Comparison of ENCODE assay signal across 15 cellular contexts in genomic region chr17:29577778-29578211, GRCh38. TPM values are rescaled to one million over a fixed set of nuclear protein-coding genes. Genes with fewer than 3 reads are reported as not detected.
DNase-seq lines count a peak whose midpoint lies in the region; TF ChIP-seq lines count a peak whose summit lies in the region.
"Had no signal": no experiment of that assay in that cellular context is flagged by ENCODE, and none has a peak within 500 bp of the region (broad histone marks: within the 10 kb centered on the region; RNA-seq: fewer than 3 reads in every experiment).

No MANE protein-coding gene starts in this region.

- H3K9me3 ChIP-seq in uterus = no peaks in the 10 kb centered on the region

- no peak for TF ChIP-seq POLR2A in uterus (IDR thresholded peaks at IDR 0.05)

- DNase-seq in activated CD8-positive, alpha-beta memory T cell treated with anti-CD3 and anti-CD28 coated beads, Interleukin-2, amount 50 U/mL, for 4 hours = peak; percentile 17
- DNase-seq in activated CD8-positive, alpha-beta memory T cell treated with anti-CD3 and anti-CD28 coated beads, Interleukin-2, amount 50 U/mL, for 48 hours = no peak
- peak; percentile 48 for DNase-seq in fibroblast of pulmonary artery (ENCODE audit: low read depth)
- DNase-seq in midbrain (lab: John Stamatoyannopoulos, UW) = peak; percentile 75
- DNase-seq in uterus = peak; percentile 43 to 70
- no peak for DNase-seq in SW480 (ENCODE audit: low spot score)
- no peak for DNase-seq in NCI-H2029 treated with DMSO at 0.1 percent for 48 hours (lab: John Stamatoyannopoulos, UW)
- DNase-seq in cerebellar cortex (ENCODE audit: low spot score) = no peak
- DNase-seq: Calu3, cortex of kidney, foreskin melanocyte, kidney glomerular epithelial cell, NCI-H524, T1000 had no signal

- H3K27me3 ChIP-seq in uterus = no peaks in the 10 kb centered on the region

- H3K27ac ChIP-seq in uterus = peak overlapping the region; percentile 49 to 63
- H3K27ac ChIP-seq: 22Rv1 had no signal

- H3K4me3 ChIP-seq in fibroblast of pulmonary artery (replicated peaks; ENCODE audit: low read depth, low read length) (no peak overlapping the region), uterus (no peak overlapping the region)

- TF ChIP-seq CTCF in fibroblast of pulmonary artery (IDR thresholded peaks at IDR 0.05; ENCODE audit: low read length, missing control alignments) = no peak
- TF ChIP-seq CTCF in uterus (IDR thresholded peaks at IDR 0.05) = no peak

- H3K36me3 ChIP-seq in uterus = no peaks in the 10 kb centered on the region

- H3K4me1 ChIP-seq in uterus = peaks cover 3 to 15% of the 10 kb centered on the region in 2 donors

- intact Hi-C loops in uterus (cut with DNase I; ENCODE audit: low total_unique reads) = no loop called here

RNA-seq across cellular contexts. Expression of gene TP53I13, which starts 9.3 kb away (rescaled TPM):
- 10 to 100 TPM; 35.6 to 50.3 (median 45.1) TPM for total RNA-seq in uterus

RNA-seq across cellular contexts. Expression of gene ABHD15, which starts 11.0 kb away (rescaled TPM):
- total RNA-seq in uterus = 10 to 100 TPM in 1 of 4 donors, 1 to 10 TPM in 2, under 1 TPM in 1; 0.26 to 11.4 (median 4.4) TPM

RNA-seq across cellular contexts. Expression of gene GIT1, which starts 11.7 kb away (rescaled TPM):
- 10 to 100 TPM; 13.1 to 75.0 (median 22.9) TPM for total RNA-seq in uterus

RNA-seq across cellular contexts. Expression of gene ANKRD13B, which starts 15.1 kb away (rescaled TPM):
- total RNA-seq in uterus = 10 to 100 TPM in 3 of 4 donors, 1 to 10 TPM in 1; 2.8 to 17.0 (median 12.7) TPM

RNA-seq across cellular contexts. Expression of gene CORO6, which starts 44.9 kb away (rescaled TPM):
- total RNA-seq in uterus = 1 to 10 TPM; 3.8 to 7.8 (median 5.1) TPM

Comparison
In these comparisons a context has a peak if more than half of its experiments do, and no peak if none do; other contexts are left out.
1. DNase-seq: peak in activated CD8-positive, alpha-beta memory T cell treated with anti-CD3 and anti-CD28 coated beads, Interleukin-2, amount 50 U/mL, for 4 hours (single experiment), fibroblast of pulmonary artery (single experiment), midbrain (single experiment) and uterus (2 of 2); none in activated CD8-positive, alpha-beta memory T cell treated with anti-CD3 and anti-CD28 coated beads, Interleukin-2, amount 50 U/mL, for 48 hours (single experiment), SW480 (single experiment), NCI-H2029 treated with DMSO at 0.1 percent for 48 hours (single experiment) and cerebellar cortex (single experiment).